28 cellular contexts compared by ENCODE assay signal in the genomic region with DNA sequence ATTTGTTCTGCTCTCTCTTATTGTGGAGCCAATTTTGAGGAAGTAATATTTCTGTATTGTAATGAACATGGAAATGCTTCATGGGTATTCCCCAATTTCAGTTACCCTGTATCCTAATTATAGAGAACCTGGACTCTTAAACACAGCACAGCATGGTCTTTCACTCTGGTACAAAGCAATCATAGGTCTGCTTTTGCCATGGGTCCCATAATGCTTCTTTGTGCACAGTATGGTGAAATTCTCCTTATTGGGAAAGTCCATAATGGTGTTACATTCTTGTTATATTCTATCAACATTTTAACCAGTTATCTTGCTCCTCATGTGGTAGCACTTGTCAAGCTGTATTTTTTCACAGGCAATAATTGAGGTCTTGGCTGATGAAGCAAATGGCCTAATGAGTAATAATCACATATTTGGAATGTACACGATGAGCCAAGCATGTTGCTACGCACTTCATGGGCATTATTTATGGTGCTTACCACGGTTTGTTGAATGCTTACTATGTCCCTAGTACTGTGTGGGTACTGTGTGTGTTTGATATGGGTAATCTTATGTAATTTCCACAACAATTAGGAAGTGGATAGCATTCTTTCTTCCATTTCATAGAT. TPM values are rescaled to one million over a fixed set of nuclear protein-coding genes. Genes with fewer than 3 reads are reported as not detected.
DNase-seq lines count a peak whose midpoint lies in the region; ATAC-seq and TF ChIP-seq lines count a peak whose summit lies in the region.
"Had no signal": no experiment of that assay in that cellular context is flagged by ENCODE, and none has a peak within 500 bp of the region (broad histone marks: within the 10 kb centered on the region; RNA-seq: fewer than 3 reads in every experiment).

No MANE protein-coding gene starts in this region.

- TF ChIP-seq CTCF in fibroblast of villous mesenchyme (IDR thresholded peaks at IDR 0.05; ENCODE audit: insufficient read depth, low read depth, low read length) = no peak

- no peak overlapping the region for H3K4me3 ChIP-seq in fibroblast of villous mesenchyme (ENCODE audit: low read depth, low read length)
- no peak overlapping the region for H3K4me3 ChIP-seq in rectal smooth muscle tissue (ENCODE audit: low read length)
- H3K4me3 ChIP-seq: breast epithelium, colonic mucosa, gastroesophageal sphincter, GM12878, MG63 had no signal

- H3K4me1 ChIP-seq in rectal smooth muscle tissue (ENCODE audit: control insufficient read depth, insufficient read depth, low read length) = peaks cover 6% of the 10 kb centered on the region
- H3K4me1 ChIP-seq: breast epithelium, colonic mucosa had no signal

- no peaks in the 10 kb centered on the region for H3K36me3 ChIP-seq in rectal smooth muscle tissue (ENCODE audit: control insufficient read depth, insufficient read depth, low read length)
- H3K36me3 ChIP-seq: breast epithelium, colonic mucosa, gastroesophageal sphincter, MG63 had no signal

- no peak overlapping the region for H3K9ac ChIP-seq in rectal smooth muscle tissue (ENCODE audit: low read length)

- ATAC-seq in GM18519 (IDR thresholded peaks at IDR 0.05; ENCODE audit: low FRiP score, unreplicated experiment) (no peak), HG03159 (IDR thresholded peaks at IDR 0.05; ENCODE audit: unreplicated experiment) (no peak)
- ATAC-seq: activated T-cell treated with anti-CD3 and anti-CD28 coated beads, Interleukin-2, amount 50 U/mL, for 72 hours; gastroesophageal sphincter; GM12878; naive thymus-derived CD8-positive, alpha-beta T cell had no signal

- peak overlapping the region; percentile 2 for H3K27ac ChIP-seq in rectal smooth muscle tissue (ENCODE audit: low read depth, low read length)
- H3K27ac ChIP-seq: breast epithelium, colonic mucosa had no signal

- no peaks in the 10 kb centered on the region for H3K27me3 ChIP-seq in rectal smooth muscle tissue (ENCODE audit: control insufficient read depth, insufficient read depth, low read length)
- H3K27me3 ChIP-seq: breast epithelium, colonic mucosa, gastroesophageal sphincter, MG63 had no signal

- DNase-seq in EH (ENCODE audit: low read depth) (peak; percentile 72), NCI-H226 (peak; percentile 24), fibroblast of villous mesenchyme (ENCODE audit: low read depth) (peak; percentile 36), OCI-M2 (lab: John Stamatoyannopoulos, UW; ENCODE audit: unreplicated experiment) (no peak), activated gamma-delta T cell (lab: John Stamatoyannopoulos, UW) (no peak)
- DNase-seq: activated CD4-positive, CD25-positive, alpha-beta regulatory T cell; activated naive CD4-positive, alpha-beta T cell treated with anti-CD3 and anti-CD28 coated beads, Interleukin-2, amount 10 ng/mL, durations not matched to agents 7 days and 5 days; activated T-cell treated with anti-CD3 and anti-CD28 coated beads, Interleukin-2, amount 50 U/mL, for 72 hours; amygdala; colonic mucosa; DND-41; effector memory CD4-positive, alpha-beta T cell; erythroblast; KG1; MG63; midbrain; naive thymus-derived CD8-positive, alpha-beta T cell; NCI-H1105 treated with DMSO at 0.1 percent for 48 hours; NCI-H2029 treated with DMSO at 0.1 percent for 48 hours; NCI-H774; retina; T-helper 1 cell had no signal

RNA-seq across cellular contexts. Expression of a gene that starts 42.9 kb away (rescaled TPM):
- 19.0 and 38.7 TPM in 2 replicates for total RNA-seq in fibroblast of villous mesenchyme
- total RNA-seq: activated T-cell treated with anti-CD3 and anti-CD28 coated beads, Interleukin-2, amount 50 U/mL, for 72 hours; naive thymus-derived CD8-positive, alpha-beta T cell had no signal

Comparison
In these comparisons a context has a peak if more than half of its experiments do, and no peak if none do; other contexts are left out.
1. DNase-seq: peak in EH (single experiment), NCI-H226 (single experiment) and fibroblast of villous mesenchyme (single experiment); none in OCI-M2 (single experiment) and activated gamma-delta T cell (single experiment).